ENCODE assay signal across 21 cellular contexts in genomic region chr13:112741835-112742570, GRCh38. TPM values are rescaled to one million over a fixed set of nuclear protein-coding genes. Genes with fewer than 3 reads are reported as not detected.
DNase-seq lines count a peak whose midpoint lies in the region; ATAC-seq and TF ChIP-seq lines count a peak whose summit lies in the region.
"Had no signal": no experiment of that assay in that cellular context is flagged by ENCODE, and none has a peak within 500 bp of the region (broad histone marks: within the 10 kb centered on the region; RNA-seq: fewer than 3 reads in every experiment).

No MANE protein-coding gene starts in this region.

- H3K9me3 Mint-ChIP-seq in Caco-2 (ENCODE audit: unreplicated experiment), result no peaks in the 10 kb centered on the region
- H3K9me3 Mint-ChIP-seq: activated naive CD8-positive, alpha-beta T cell treated with anti-CD3 and anti-CD28 coated beads, Interleukin-2, amount 10 ng/mL, durations not matched to agents 7 days and 5 days; stimulated activated naive B cell treated with anti-CD40 and anti-IgM and Interleukin-4, amounts not matched to agents 10 μg/mL and 1 μg/mL and 100 μg/mL, for 72 hours had no signal

- no peaks in the 10 kb centered on the region for H3K4me1 ChIP-seq in Caco-2
- peaks cover 26% of the 10 kb centered on the region for H3K4me1 ChIP-seq in GM23248 (ENCODE audit: insufficient read depth)
- H3K4me1 ChIP-seq in gastrocnemius medialis, result peaks cover 18 to 34% of the 10 kb centered on the region in 2 donors
- H3K4me1 ChIP-seq: transverse colon had no signal

- peak overlapping the region; percentile 87; the same call in 1 of the 2 replicates for H3K27ac ChIP-seq in GM23248
- peak overlapping the region in 45 of 59 donors; percentile 4 to 90 (median 80) for H3K27ac ChIP-seq in dorsolateral prefrontal cortex
- H3K27ac ChIP-seq in gastrocnemius medialis, result peak overlapping the region in 3 of 4 donors; percentile 79 to 90 (median 81)

- H3F3A ChIP-seq in GM23248 (ENCODE audit: insufficient read depth), result no peaks in the 10 kb centered on the region

- peak overlapping the region; percentile 36 for H3K27ac Mint-ChIP-seq in Caco-2 (ENCODE audit: unreplicated experiment)
- H3K27ac Mint-ChIP-seq: activated naive CD8-positive, alpha-beta T cell treated with anti-CD3 and anti-CD28 coated beads, Interleukin-2, amount 10 ng/mL, durations not matched to agents 7 days and 5 days; stimulated activated naive B cell treated with anti-CD40 and anti-IgM and Interleukin-4, amounts not matched to agents 10 μg/mL and 1 μg/mL and 100 μg/mL, for 72 hours had no signal

- POLR2A ChIA-PET in Caco-2 (lab: Charles Lee), result no interaction called here

- no peaks in the 10 kb centered on the region; the same call in 1 of the 2 replicates for H3K36me3 ChIP-seq in Caco-2 (ENCODE audit: control insufficient read depth, insufficient read depth, low read length)
- H3K36me3 ChIP-seq in GM23248 (ENCODE audit: low read depth), result no peaks in the 10 kb centered on the region
- H3K36me3 ChIP-seq in gastrocnemius medialis, result no peaks in the 10 kb centered on the region
- H3K36me3 ChIP-seq: pancreas, transverse colon had no signal

- 89 to 92% methylated on average over 14 to 18 of the region's 18 CpGs for WGBS in GM23248 (ENCODE audit: low coverage in 1 of 2, low lambda C conversion rate in 2 of 2, missing lambda C conversion rate in 2 of 2), 2 experiments

- H3K4me3 ChIP-seq in Caco-2 (ENCODE audit: low read depth, low read length), result no peak overlapping the region
- no peak overlapping the region for H3K4me3 ChIP-seq in GM23248
- H3K4me3 ChIP-seq in dorsolateral prefrontal cortex, result no peak overlapping the region
- no peak overlapping the region for H3K4me3 ChIP-seq in gastrocnemius medialis
- H3K4me3 ChIP-seq: body of pancreas, pancreas, transverse colon had no signal

- TF ChIP-seq POLR2A in gastrocnemius medialis (IDR thresholded peaks at IDR 0.05), result no peak

- in situ Hi-C loops in GM23248 (cut with MboI), result no loop called here
- in situ Hi-C loops in gastrocnemius medialis (cut with MboI; ENCODE audit: low sequenced_read_pairs in 4 of 4), result no loop called here

- DNase-seq in Caco-2 (peak in 1 of 2 experiments; percentile 17), GM23248 (no peak), dorsolateral prefrontal cortex (no peak), gastrocnemius medialis (no peak)
- no peak for DNase-seq in stimulated activated CD4-positive, alpha-beta T cell treated with anti-CD3 and anti-CD28 coated beads, Interleukin-4, amount 100 ng/mL, for 24 hours
- DNase-seq in activated CD4-positive, alpha-beta T cell treated with anti-CD3 and anti-CD28 coated beads, Interleukin-2, amount 50 U/mL, for 1 hour, result no peak
- DNase-seq: activated CD4-positive, alpha-beta T cell treated with anti-CD3 and anti-CD28 coated beads for 1 hour; activated CD8-positive, alpha-beta memory T cell treated with anti-CD3 and anti-CD28 coated beads for 24 hours; activated naive CD8-positive, alpha-beta T cell treated with anti-CD3 and anti-CD28 coated beads, Interleukin-2, amount 10 ng/mL, durations not matched to agents 7 days and 5 days; AML-193; body of pancreas; cortex of kidney; DMS79; H7; NCI-H1092 treated with DMSO at 0.1 percent for 48 hours; NCI-H510A treated with DMSO at 0.1 percent for 48 hours; pancreas; stimulated activated naive B cell treated with anti-CD40 and anti-IgM and Interleukin-4, amounts not matched to agents 10 μg/mL and 1 μg/mL and 100 μg/mL, for 72 hours; SW 1271; transverse colon had no signal

- H3K27me3 Mint-ChIP-seq in Caco-2 (ENCODE audit: insufficient read depth, unreplicated experiment), result no peaks in the 10 kb centered on the region
- H3K27me3 Mint-ChIP-seq: activated naive CD8-positive, alpha-beta T cell treated with anti-CD3 and anti-CD28 coated beads, Interleukin-2, amount 10 ng/mL, durations not matched to agents 7 days and 5 days; stimulated activated naive B cell treated with anti-CD40 and anti-IgM and Interleukin-4, amounts not matched to agents 10 μg/mL and 1 μg/mL and 100 μg/mL, for 72 hours had no signal

- H3K9me2 ChIP-seq in GM23248 (ENCODE audit: insufficient read depth), result no peaks in the 10 kb centered on the region

- peaks cover 33% of the 10 kb centered on the region for H3K36me3 Mint-ChIP-seq in Caco-2 (ENCODE audit: insufficient read depth, unreplicated experiment)
- H3K36me3 Mint-ChIP-seq: activated naive CD8-positive, alpha-beta T cell treated with anti-CD3 and anti-CD28 coated beads, Interleukin-2, amount 10 ng/mL, durations not matched to agents 7 days and 5 days had no signal

- intact Hi-C loops in Caco-2 (cut with micrococcal nuclease; ENCODE audit: unreplicated experiment), result no loop called here
- intact Hi-C loops in dorsolateral prefrontal cortex (cut with DNase I), result loop anchor here in 1 of 2 donors (5.0 kb wide), 1 partner anchor 50 kb away; the partner anchor contains the start of gene ATP11A
- intact Hi-C loops in gastrocnemius medialis (cut with DNase I; ENCODE audit: low total_unique reads), result loop anchor here (2.0 kb wide), 1 partner anchor 29 kb away; no protein-coding TSS in a partner anchor

- H3K27me3 ChIP-seq in Caco-2 (replicated peaks; ENCODE audit: control insufficient read depth, insufficient read depth, low read length), result no peaks in the 10 kb centered on the region
- H3K27me3 ChIP-seq in GM23248 (replicated peaks; ENCODE audit: insufficient read depth), result no peaks in the 10 kb centered on the region
- H3K27me3 ChIP-seq in dorsolateral prefrontal cortex, result no peaks in the 10 kb centered on the region
- no peaks in the 10 kb centered on the region for H3K27me3 ChIP-seq in gastrocnemius medialis
- H3K27me3 ChIP-seq: body of pancreas, pancreas, transverse colon had no signal

- BruUV-seq in Caco-2 (replicated peaks; lab: Mats Ljungman, UMichigan), result no TSS peak

- CTCF ChIA-PET in Caco-2 (lab: Charles Lee), result no interaction called here

- no peak overlapping the region for H2AFZ ChIP-seq in GM23248

- H3K4me2 ChIP-seq in GM23248 (ENCODE audit: unreplicated experiment), result no peak overlapping the region

- no peaks in the 10 kb centered on the region for H3K79me2 ChIP-seq in GM23248 (ENCODE audit: insufficient read depth)

- H4K20me1 ChIP-seq in GM23248 (ENCODE audit: insufficient read depth), result no peaks in the 10 kb centered on the region; the same call in 1 of the 2 replicates

- no peaks in the 10 kb centered on the region for H3K9me3 ChIP-seq in Caco-2
- H3K9me3 ChIP-seq in GM23248 (ENCODE audit: low read depth), result no peaks in the 10 kb centered on the region
- H3K9me3 ChIP-seq in gastrocnemius medialis, result no peaks in the 10 kb centered on the region
- H3K9me3 ChIP-seq: body of pancreas, pancreas, transverse colon had no signal

- TF ChIP-seq CTCF in Caco-2 (IDR thresholded peaks at IDR 0.05; ENCODE audit: insufficient read depth in 1 of 2, low read depth in 1 of 2, low read length in 1 of 2, severe bottlenecking in 1 of 2, unreplicated experiment in 1 of 2), result no peak
- no peak for TF ChIP-seq CTCF in dorsolateral prefrontal cortex (IDR thresholded peaks at IDR 0.05 in 54 of 56, conservative IDR thresholded peaks at IDR 0.05 in 2 of 56; ENCODE audit: low read depth in 1 of 56, partially characterized antibody in 56 of 56)
- no peak for TF ChIP-seq CTCF in gastrocnemius medialis (IDR thresholded peaks at IDR 0.05 in 4 of 5, conservative IDR thresholded peaks at IDR 0.05 in 1 of 5)

- peaks cover 24% of the 10 kb centered on the region for H3K4me1 Mint-ChIP-seq in Caco-2 (ENCODE audit: low read depth, unreplicated experiment)
- H3K4me1 Mint-ChIP-seq: activated naive CD8-positive, alpha-beta T cell treated with anti-CD3 and anti-CD28 coated beads, Interleukin-2, amount 10 ng/mL, durations not matched to agents 7 days and 5 days had no signal

- no peak overlapping the region for H3K4me3 Mint-ChIP-seq in Caco-2 (ENCODE audit: unreplicated experiment)
- H3K4me3 Mint-ChIP-seq: activated naive CD8-positive, alpha-beta T cell treated with anti-CD3 and anti-CD28 coated beads, Interleukin-2, amount 10 ng/mL, durations not matched to agents 7 days and 5 days; stimulated activated naive B cell treated with anti-CD40 and anti-IgM and Interleukin-4, amounts not matched to agents 10 μg/mL and 1 μg/mL and 100 μg/mL, for 72 hours had no signal

- ATAC-seq in gastrocnemius medialis, result no peak
- ATAC-seq in HG02852 (IDR thresholded peaks at IDR 0.05; ENCODE audit: unreplicated experiment), result no peak
- ATAC-seq: body of pancreas; stimulated activated naive B cell treated with anti-CD40 and anti-IgM and Interleukin-4, amounts not matched to agents 10 μg/mL and 1 μg/mL and 100 μg/mL, for 72 hours had no signal

- no peak overlapping the region for H3K9ac ChIP-seq in GM23248

RNA-seq across cellular contexts. Expression of gene ATP11A, which starts 52.2 kb away (rescaled TPM):
- 222 and 232 TPM in 2 replicates for total RNA-seq in Caco-2 (2022)
- 3.2 and 4.9 TPM in 2 replicates for total RNA-seq in GM23248 (2014; rRNA removed; shearing (Covaris generic))
- 4.4 and 5.0 TPM in 2 replicates for polyA plus RNA-seq in GM23248 (2016; fragmentation: Nextera tagmentation; extraction: Ambion mirVana)
- total RNA-seq in dorsolateral prefrontal cortex, result 100 to 1,000 TPM in 25 of 120 experiments, 10 to 100 TPM in 95; 43.2 to 193 (median 80.8) TPM
- 10 to 100 TPM; 10.0 to 14.2 (median 12.6) TPM for total RNA-seq in gastrocnemius medialis
